ENCODE assay signal across 1 cellular context in the genomic region with DNA sequence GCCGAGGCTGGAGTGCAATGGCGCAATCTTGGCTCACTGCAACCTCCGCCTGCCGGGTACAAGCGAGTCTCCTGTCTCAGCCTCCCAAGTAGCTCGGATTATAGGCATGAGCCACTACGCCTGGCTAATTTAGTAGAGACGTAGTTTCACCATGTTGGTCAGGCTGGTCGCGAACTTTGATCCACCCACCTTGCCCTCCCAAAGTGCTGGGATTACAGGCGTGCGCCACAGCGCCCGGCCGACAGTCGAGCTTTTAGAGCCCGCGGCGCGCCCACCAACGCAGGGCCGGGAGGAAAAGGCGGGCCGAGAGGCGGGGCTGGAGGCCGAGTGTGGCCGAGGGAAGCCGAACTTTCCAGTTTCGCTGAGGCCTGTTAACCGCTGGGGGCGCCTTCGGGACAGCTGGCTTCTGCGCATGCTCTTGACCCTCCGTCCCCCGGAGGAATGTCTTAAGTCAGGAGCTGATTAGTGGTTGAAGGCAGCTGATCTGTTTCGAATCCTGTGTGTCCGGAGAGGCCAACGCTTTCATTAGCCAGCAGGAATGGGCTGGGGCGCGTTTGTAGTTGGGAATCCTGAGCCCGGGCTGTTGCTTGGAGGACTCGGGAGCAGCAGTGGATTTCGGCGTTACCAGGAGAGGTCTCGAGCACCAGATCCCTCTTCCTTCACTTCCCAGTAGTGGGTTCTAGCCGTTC.
TF ChIP-seq lines count a peak whose summit lies in the region.

No MANE protein-coding gene starts in this region.

TF ChIP-seq in GM23338, 12 proteins besides CTCF, POLR2A, EP300 and RAD21:
- TF ChIP-seq, protein P1, sequence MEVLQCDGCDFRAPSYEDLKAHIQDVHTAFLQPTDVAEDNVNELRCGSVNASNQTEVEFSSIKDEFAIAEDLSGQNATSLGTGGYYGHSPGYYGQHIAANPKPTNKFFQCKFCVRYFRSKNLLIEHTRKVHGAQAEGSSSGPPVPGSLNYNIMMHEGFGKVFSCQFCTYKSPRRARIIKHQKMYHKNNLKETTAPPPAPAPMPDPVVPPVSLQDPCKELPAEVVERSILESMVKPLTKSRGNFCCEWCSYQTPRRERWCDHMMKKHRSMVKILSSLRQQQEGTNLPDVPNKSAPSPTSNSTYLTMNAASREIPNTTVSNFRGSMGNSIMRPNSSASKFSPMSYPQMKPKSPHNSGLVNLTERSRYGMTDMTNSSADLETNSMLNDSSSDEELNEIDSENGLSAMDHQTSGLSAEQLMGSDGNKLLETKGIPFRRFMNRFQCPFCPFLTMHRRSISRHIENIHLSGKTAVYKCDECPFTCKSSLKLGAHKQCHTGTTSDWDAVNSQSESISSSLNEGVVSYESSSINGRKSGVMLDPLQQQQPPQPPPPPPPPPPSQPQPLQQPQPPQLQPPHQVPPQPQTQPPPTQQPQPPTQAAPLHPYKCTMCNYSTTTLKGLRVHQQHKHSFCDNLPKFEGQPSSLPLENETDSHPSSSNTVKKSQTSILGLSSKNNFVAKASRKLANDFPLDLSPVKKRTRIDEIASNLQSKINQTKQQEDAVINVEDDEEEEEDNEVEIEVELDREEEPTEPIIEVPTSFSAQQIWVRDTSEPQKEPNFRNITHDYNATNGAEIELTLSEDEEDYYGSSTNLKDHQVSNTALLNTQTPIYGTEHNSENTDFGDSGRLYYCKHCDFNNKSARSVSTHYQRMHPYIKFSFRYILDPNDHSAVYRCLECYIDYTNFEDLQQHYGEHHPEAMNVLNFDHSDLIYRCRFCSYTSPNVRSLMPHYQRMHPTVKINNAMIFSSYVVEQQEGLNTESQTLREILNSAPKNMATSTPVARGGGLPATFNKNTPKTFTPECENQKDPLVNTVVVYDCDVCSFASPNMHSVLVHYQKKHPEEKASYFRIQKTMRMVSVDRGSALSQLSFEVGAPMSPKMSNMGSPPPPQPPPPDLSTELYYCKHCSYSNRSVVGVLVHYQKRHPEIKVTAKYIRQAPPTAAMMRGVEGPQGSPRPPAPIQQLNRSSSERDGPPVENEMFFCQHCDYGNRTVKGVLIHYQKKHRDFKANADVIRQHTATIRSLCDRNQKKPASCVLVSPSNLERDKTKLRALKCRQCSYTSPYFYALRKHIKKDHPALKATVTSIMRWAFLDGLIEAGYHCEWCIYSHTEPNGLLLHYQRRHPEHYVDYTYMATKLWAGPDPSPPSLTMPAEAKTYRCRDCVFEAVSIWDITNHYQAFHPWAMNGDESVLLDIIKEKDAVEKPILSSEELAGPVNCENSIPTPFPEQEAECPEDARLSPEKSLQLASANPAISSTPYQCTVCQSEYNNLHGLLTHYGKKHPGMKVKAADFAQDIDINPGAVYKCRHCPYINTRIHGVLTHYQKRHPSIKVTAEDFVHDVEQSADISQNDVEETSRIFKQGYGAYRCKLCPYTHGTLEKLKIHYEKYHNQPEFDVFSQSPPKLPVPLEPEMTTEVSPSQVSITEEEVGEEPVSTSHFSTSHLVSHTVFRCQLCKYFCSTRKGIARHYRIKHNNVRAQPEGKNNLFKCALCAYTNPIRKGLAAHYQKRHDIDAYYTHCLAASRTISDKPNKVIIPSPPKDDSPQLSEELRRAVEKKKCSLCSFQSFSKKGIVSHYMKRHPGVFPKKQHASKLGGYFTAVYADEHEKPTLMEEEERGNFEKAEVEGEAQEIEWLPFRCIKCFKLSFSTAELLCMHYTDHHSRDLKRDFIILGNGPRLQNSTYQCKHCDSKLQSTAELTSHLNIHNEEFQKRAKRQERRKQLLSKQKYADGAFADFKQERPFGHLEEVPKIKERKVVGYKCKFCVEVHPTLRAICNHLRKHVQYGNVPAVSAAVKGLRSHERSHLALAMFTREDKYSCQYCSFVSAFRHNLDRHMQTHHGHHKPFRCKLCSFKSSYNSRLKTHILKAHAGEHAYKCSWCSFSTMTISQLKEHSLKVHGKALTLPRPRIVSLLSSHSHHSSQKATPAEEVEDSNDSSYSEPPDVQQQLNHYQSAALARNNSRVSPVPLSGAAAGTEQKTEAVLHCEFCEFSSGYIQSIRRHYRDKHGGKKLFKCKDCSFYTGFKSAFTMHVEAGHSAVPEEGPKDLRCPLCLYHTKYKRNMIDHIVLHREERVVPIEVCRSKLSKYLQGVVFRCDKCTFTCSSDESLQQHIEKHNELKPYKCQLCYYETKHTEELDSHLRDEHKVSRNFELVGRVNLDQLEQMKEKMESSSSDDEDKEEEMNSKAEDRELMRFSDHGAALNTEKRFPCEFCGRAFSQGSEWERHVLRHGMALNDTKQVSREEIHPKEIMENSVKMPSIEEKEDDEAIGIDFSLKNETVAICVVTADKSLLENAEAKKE (CRISPR knock-in tag; IDR thresholded peaks at IDR 0.05): no peak
- TF ChIP-seq CREB1 (CRISPR knock-in tag; IDR thresholded peaks at IDR 0.05; ENCODE audit: low read depth) (peak; percentile 3; the same call in 1 of the 2 replicates), POLR2AphosphoS5 (IDR thresholded peaks at IDR 0.05; ENCODE audit: low read depth) (peak; percentile 90), ZNF114 (CRISPR knock-in tag; IDR thresholded peaks at IDR 0.05) (no peak)
- TF ChIP-seq, protein P2, sequence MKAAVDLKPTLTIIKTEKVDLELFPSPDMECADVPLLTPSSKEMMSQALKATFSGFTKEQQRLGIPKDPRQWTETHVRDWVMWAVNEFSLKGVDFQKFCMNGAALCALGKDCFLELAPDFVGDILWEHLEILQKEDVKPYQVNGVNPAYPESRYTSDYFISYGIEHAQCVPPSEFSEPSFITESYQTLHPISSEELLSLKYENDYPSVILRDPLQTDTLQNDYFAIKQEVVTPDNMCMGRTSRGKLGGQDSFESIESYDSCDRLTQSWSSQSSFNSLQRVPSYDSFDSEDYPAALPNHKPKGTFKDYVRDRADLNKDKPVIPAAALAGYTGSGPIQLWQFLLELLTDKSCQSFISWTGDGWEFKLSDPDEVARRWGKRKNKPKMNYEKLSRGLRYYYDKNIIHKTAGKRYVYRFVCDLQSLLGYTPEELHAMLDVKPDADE (IDR thresholded peaks at IDR 0.05): 0 out of 2 replicates have a peak, but pooled peaks have one; percentile 14
TF ChIP-seq in GM23338: peak in this region for 3.
